ENCODE assay signal across 23 cellular contexts in genomic region chr2:177044686-177045085, GRCh38.
DNase-seq lines count a peak whose midpoint lies in the region; ATAC-seq and TF ChIP-seq lines count a peak whose summit lies in the region.
"Had no signal": no experiment of that assay in that cellular context is flagged by ENCODE, and none has a peak within 500 bp of the region (broad histone marks: within the 10 kb centered on the region; RNA-seq: fewer than 3 reads in every experiment).

No MANE protein-coding gene starts in this region.

- no peak for ATAC-seq in effector memory CD8-positive, alpha-beta T cell (replicated peaks)
- ATAC-seq in GM18868 (IDR thresholded peaks at IDR 0.05; ENCODE audit: unreplicated experiment), result no peak
- ATAC-seq: A549 had no signal

- peaks cover 34% of the 10 kb centered on the region for H3K4me1 Mint-ChIP-seq in nephron
- H3K4me1 Mint-ChIP-seq in effector memory CD8-positive, alpha-beta T cell (ENCODE audit: low read depth in 2 of 2), result no peaks in the 10 kb centered on the region
- H3K4me1 Mint-ChIP-seq: CD14-positive monocyte; CD8-positive, alpha-beta memory T cell had no signal

- in situ Hi-C loops in G401 (cut with HindIII; ENCODE audit: low sequenced_read_pairs), result no loop called here

- TF ChIP-seq CTCF in VCaP (conservative IDR thresholded peaks at IDR 0.05) (no peak), nephron (IDR thresholded peaks at IDR 0.05; ENCODE audit: unreplicated experiment in 3 of 3) (no peak)

- peak overlapping the region; percentile 34 for H3K27ac ChIP-seq in VCaP
- H3K27ac ChIP-seq: A549; BLaER1 treated with 17β-estradiol and CSF1 and Interleukin-3, amounts not matched to agents 10 nM and 100 nM; GM23248 had no signal

- H3K4me3 Mint-ChIP-seq in nephron, result no peak overlapping the region
- H3K4me3 Mint-ChIP-seq in effector memory CD8-positive, alpha-beta T cell, result no peak overlapping the region
- H3K4me3 Mint-ChIP-seq: CD14-positive monocyte; CD4-positive, alpha-beta T cell; CD8-positive, alpha-beta memory T cell; HFFc6 had no signal

- H3K9me3 Mint-ChIP-seq in nephron, result peaks cover 3% of the 10 kb centered on the region
- H3K9me3 Mint-ChIP-seq in effector memory CD8-positive, alpha-beta T cell, result peaks cover 0 to 2% of the 10 kb centered on the region in 2 donors
- H3K9me3 Mint-ChIP-seq: CD4-positive, alpha-beta T cell; HFFc6 had no signal

- H3K36me3 Mint-ChIP-seq in nephron (ENCODE audit: low read depth), result no peaks in the 10 kb centered on the region
- H3K36me3 Mint-ChIP-seq in effector memory CD8-positive, alpha-beta T cell (ENCODE audit: insufficient read depth), result no peaks in the 10 kb centered on the region
- H3K36me3 Mint-ChIP-seq: CD14-positive monocyte; CD8-positive, alpha-beta memory T cell had no signal

- DNase-seq in G401 (ENCODE audit: low spot score), result peak; percentile 90
- DNase-seq in cerebellum (ENCODE audit: low spot score), result peak; percentile 57
- DNase-seq in effector memory CD8-positive, alpha-beta T cell, result no peak
- DNase-seq in mucosa of gallbladder (ENCODE audit: low spot score), result no peak
- no peak for DNase-seq in nucleus accumbens (lab: John Stamatoyannopoulos, UW)
- DNase-seq: 8988T; ACHN; AML-193; BE2C; Calu3; CD4-positive, alpha-beta T cell; CD8-positive, alpha-beta memory T cell; COR-L47; DMS53; DMS79 treated with DMSO at 0.1 percent for 48 hours; GM23248; HFFc6 had no signal

- H3K27me3 Mint-ChIP-seq in nephron (ENCODE audit: low read depth), result no peaks in the 10 kb centered on the region
- peaks cover 21% of the 10 kb centered on the region in 2 donors for H3K27me3 Mint-ChIP-seq in effector memory CD8-positive, alpha-beta T cell

- H3K27ac Mint-ChIP-seq in nephron, result peak overlapping the region in 2 of 3 experiments; percentile 93
- no peak overlapping the region for H3K27ac Mint-ChIP-seq in effector memory CD8-positive, alpha-beta T cell
- H3K27ac Mint-ChIP-seq: CD14-positive monocyte; CD4-positive, alpha-beta T cell; HFFc6 had no signal

Comparison
In these comparisons a context has a peak if more than half of its experiments do, and no peak if none do; other contexts are left out.
1. DNase-seq: peak in G401 (single experiment) and cerebellum (single experiment); none in effector memory CD8-positive, alpha-beta T cell (0 of 3), mucosa of gallbladder (single experiment) and nucleus accumbens (0 of 56).
2. H3K27ac Mint-ChIP-seq: peak in nephron (2 of 3); none in effector memory CD8-positive, alpha-beta T cell (0 of 2).